In genomic region chr12:121267822-121268221, GRCh38 we compare ENCODE assay signal across 7 cellular contexts.
"Had no signal": no experiment of that assay in that cellular context is flagged by ENCODE, and none has a peak within 500 bp of the region (broad histone marks: within the 10 kb centered on the region; RNA-seq: fewer than 3 reads in every experiment).

No MANE protein-coding gene starts in this region.

- H3K4me2 ChIP-seq: KMS-11 had no signal

- ATAC-seq: HepG2 had no signal

- H3K9ac ChIP-seq: KMS-11 had no signal

- H3K27ac ChIP-seq: HL-60, KMS-11 had no signal

- DNase-seq: IMR-90, KBM-7, KG1 had no signal

- FAIRE-seq: HepG2, HTR-8/SVneo had no signal
